ENCODE assay signal across 12 cellular contexts in genomic region chr2:102366406-102367112, GRCh38. TPM values are rescaled to one million over a fixed set of nuclear protein-coding genes. Genes with fewer than 3 reads are reported as not detected.
A peak's percentile ranks its signal among the peaks of the same experiment; 100 is the strongest.
DNase-seq lines count a peak whose midpoint lies in the region; ATAC-seq and TF ChIP-seq lines count a peak whose summit lies in the region.
"Had no signal": no experiment of that assay in that cellular context is flagged by ENCODE, and none has a peak within 500 bp of the region (broad histone marks: within the 10 kb centered on the region; RNA-seq: fewer than 3 reads in every experiment).

No MANE protein-coding gene starts in this region.

- H4K91ac ChIP-seq in neuronal stem cell (ENCODE audit: low read depth, low read length, poor library complexity) = no peak overlapping the region

- no peak overlapping the region for H2BK15ac ChIP-seq in neuronal stem cell (ENCODE audit: low read length)

- H3K4me2 ChIP-seq in neuronal stem cell (ENCODE audit: insufficient read depth, low read length, poor library complexity, severe bottlenecking) (no peak overlapping the region), PC-9 (no peak overlapping the region)
- H3K4me2 ChIP-seq: KMS-11 had no signal

- H3K27me3 Mint-ChIP-seq in activated naive CD8-positive, alpha-beta T cell treated with anti-CD3 and anti-CD28 coated beads for 36 hours = no peaks in the 10 kb centered on the region

- no peak overlapping the region for H2BK5ac ChIP-seq in neuronal stem cell (ENCODE audit: low read length)

- peak; percentile 66 for ATAC-seq in GM19467 (IDR thresholded peaks at IDR 0.05; ENCODE audit: unreplicated experiment)
- ATAC-seq in HG03196 (IDR thresholded peaks at IDR 0.05; ENCODE audit: unreplicated experiment) = peak; percentile 54
- ATAC-seq: left lobe of liver had no signal

- H4K20me1 ChIP-seq in PC-9 (ENCODE audit: insufficient read depth) = no peaks in the 10 kb centered on the region

- DNase-seq in GM10266 (ENCODE audit: extremely low spot score) = peak; percentile 38
- DNase-seq in activated naive CD8-positive, alpha-beta T cell treated with anti-CD3 and anti-CD28 coated beads for 36 hours = no peak
- no peak for DNase-seq in SHP77 treated with DMSO at 0.1 percent for 48 hours (lab: John Stamatoyannopoulos, UW)
- DNase-seq in neuronal stem cell (ENCODE audit: low spot score) = no peak
- DNase-seq in PC-9 = no peak
- no peak for DNase-seq in anterior cingulate cortex (lab: John Stamatoyannopoulos, UW)
- DNase-seq: cortex of kidney had no signal

- H3F3A ChIP-seq in PC-9 (ENCODE audit: insufficient read depth, low read depth) = no peaks in the 10 kb centered on the region

- CTCF ChIA-PET in PC-9 (lab: Charles Lee) = no interaction called here

- H3K36me3 ChIP-seq in neuronal stem cell (replicated peaks in 1 of 2; ENCODE audit: control insufficient read depth in 2 of 2, insufficient read depth in 2 of 2, low read length in 2 of 2) (no peaks in the 10 kb centered on the region), PC-9 (ENCODE audit: low read depth) (peaks cover 20% of the 10 kb centered on the region)

- no peak overlapping the region for H3K9ac ChIP-seq in neuronal stem cell (ENCODE audit: low read depth, low read length, poor library complexity)
- H3K9ac ChIP-seq: KMS-11 had no signal

- H3K27me3 ChIP-seq in neuronal stem cell (ENCODE audit: control insufficient read depth in 3 of 3, insufficient read depth in 3 of 3, low read depth in 1 of 3, low read length in 3 of 3) = no peaks in the 10 kb centered on the region
- H3K27me3 ChIP-seq in PC-9 (ENCODE audit: insufficient read depth, low read depth) = no peaks in the 10 kb centered on the region

- no peak overlapping the region for H2BK120ac ChIP-seq in neuronal stem cell (ENCODE audit: low read depth, low read length)

- BruUV-seq in PC-9 (replicated peaks; lab: Mats Ljungman, UMichigan) = no TSS peak

- H3K9me3 ChIP-seq in neuronal stem cell (replicated peaks in 1 of 2; ENCODE audit: control insufficient read depth in 2 of 2, insufficient read depth in 1 of 2, low read depth in 1 of 2, low read length in 2 of 2) (peaks cover 0 to 9% of the 10 kb centered on the region in 2 donors), PC-9 (ENCODE audit: insufficient read depth, low read depth) (peaks cover 22% of the 10 kb centered on the region)

- H3K27ac Mint-ChIP-seq in activated naive CD8-positive, alpha-beta T cell treated with anti-CD3 and anti-CD28 coated beads for 36 hours = peak overlapping the region; percentile 91

- H4K8ac ChIP-seq in neuronal stem cell (ENCODE audit: low read depth, low read length) = no peak overlapping the region

- H3K23ac ChIP-seq in neuronal stem cell (ENCODE audit: low read depth, low read length, poor library complexity) = no peak overlapping the region

- no peaks in the 10 kb centered on the region for H3K79me2 ChIP-seq in PC-9 (ENCODE audit: low read depth)

- H3K4me1 ChIP-seq in neuronal stem cell (ENCODE audit: control insufficient read depth in 2 of 2, insufficient read depth in 1 of 2, low read depth in 1 of 2, low read length in 2 of 2) = no peaks in the 10 kb centered on the region
- H3K4me1 ChIP-seq in PC-9 (replicated peaks; ENCODE audit: insufficient read depth) = peaks cover 3% of the 10 kb centered on the region; the same call in 1 of the 2 replicates

- H2BK12ac ChIP-seq in neuronal stem cell (ENCODE audit: low read length) = no peak overlapping the region

- H3K27ac ChIP-seq in neuronal stem cell (replicated peaks; ENCODE audit: low read length) (no peak overlapping the region), PC-9 (no peak overlapping the region)
- H3K27ac ChIP-seq: KMS-11 had no signal

- intact Hi-C loops in PC-9 (cut with micrococcal nuclease; ENCODE audit: unreplicated experiment) = no loop called here

- TF ChIP-seq CTCF in GM10266 (IDR thresholded peaks at IDR 0.05; ENCODE audit: control insufficient read depth, insufficient read depth, low read depth, missing control alignments) = no peak
- no peak for TF ChIP-seq CTCF in PC-9 (conservative IDR thresholded peaks at IDR 0.05)

- H3K4me3 Mint-ChIP-seq in activated naive CD8-positive, alpha-beta T cell treated with anti-CD3 and anti-CD28 coated beads for 36 hours = peak overlapping the region; percentile 24

- H3K9me2 ChIP-seq in PC-9 (ENCODE audit: insufficient read depth) = no peaks in the 10 kb centered on the region

- peaks cover 45% of the 10 kb centered on the region for H3K9me3 Mint-ChIP-seq in activated naive CD8-positive, alpha-beta T cell treated with anti-CD3 and anti-CD28 coated beads for 36 hours

- H3K4me1 Mint-ChIP-seq in activated naive CD8-positive, alpha-beta T cell treated with anti-CD3 and anti-CD28 coated beads for 36 hours = peaks cover 58% of the 10 kb centered on the region

- H3K14ac ChIP-seq in neuronal stem cell (ENCODE audit: low read length) = no peak overlapping the region

- POLR2A ChIA-PET in PC-9 (lab: Charles Lee; ENCODE audit: unreplicated experiment) = no interaction called here

- H3K4me3 ChIP-seq in neuronal stem cell (ENCODE audit: low read length in 2 of 2) (no peak overlapping the region), PC-9 (no peak overlapping the region)

- no peak overlapping the region for H2AK5ac ChIP-seq in neuronal stem cell (ENCODE audit: low read depth, low read length)

- no peak overlapping the region for H3K18ac ChIP-seq in neuronal stem cell (ENCODE audit: low read length)

- no peaks in the 10 kb centered on the region for H3K79me1 ChIP-seq in neuronal stem cell (ENCODE audit: low read depth, low read length)

- no peak overlapping the region for H3K4ac ChIP-seq in neuronal stem cell (ENCODE audit: low read length)

- peaks cover 92% of the 10 kb centered on the region for H3K36me3 Mint-ChIP-seq in activated naive CD8-positive, alpha-beta T cell treated with anti-CD3 and anti-CD28 coated beads for 36 hours

- WGBS in neuronal stem cell (ENCODE audit: extremely low coverage in 2 of 2, insufficient read length in 2 of 2, insufficient replicate concordance in 1 of 2), 2 donors = no CpG with 5 or more reads among the region's 3 CpGs

- H2AFZ ChIP-seq in neuronal stem cell (ENCODE audit: low read length) (no peak overlapping the region), PC-9 (no peak overlapping the region)

RNA-seq across cellular contexts. Expression of gene IL18R1, which starts 11.0 kb away (rescaled TPM):
- total RNA-seq in activated naive CD8-positive, alpha-beta T cell treated with anti-CD3 and anti-CD28 coated beads for 36 hours = 10 to 100 TPM; 20.6 to 21.8 TPM
- 0.01 TPM for polyA plus RNA-seq in neuronal stem cell (2013, experiment 1 of 2)
- 0.03 TPM for polyA plus RNA-seq in neuronal stem cell (2013, experiment 2 of 2)
- total RNA-seq in PC-9 (2021) = 1.9 and 3.4 TPM in 2 replicates

RNA-seq across cellular contexts. Expression of gene IL1RL1, which starts 55.2 kb away (rescaled TPM):
- under 1 TPM; 0.10 to 0.18 TPM for total RNA-seq in activated naive CD8-positive, alpha-beta T cell treated with anti-CD3 and anti-CD28 coated beads for 36 hours
- polyA plus RNA-seq in neuronal stem cell (2013, experiment 1 of 2) = not detected
- not detected for polyA plus RNA-seq in neuronal stem cell (2013, experiment 2 of 2)
- total RNA-seq in PC-9 (2021) = 0.55 and 1.7 TPM in 2 replicates
- total RNA-seq: Daoy had no signal

RNA-seq across cellular contexts. Expression of gene IL18RAP, which starts 56.4 kb away (rescaled TPM):
- 1 to 10 TPM; 5.3 to 5.5 TPM for total RNA-seq in activated naive CD8-positive, alpha-beta T cell treated with anti-CD3 and anti-CD28 coated beads for 36 hours
- not detected for polyA plus RNA-seq in neuronal stem cell (2013, experiment 1 of 2)
- polyA plus RNA-seq in neuronal stem cell (2013, experiment 2 of 2) = not detected
- not detected in 2 replicates for total RNA-seq in PC-9 (2021)
- total RNA-seq: Daoy had no signal
